Comparison of ENCODE assay signal across 8 cellular contexts in genomic region chr9:92115977-92116285, GRCh38. TPM values are rescaled to one million over a fixed set of nuclear protein-coding genes. Genes with fewer than 3 reads are reported as not detected.
A peak's percentile ranks its signal among the peaks of the same experiment; 100 is the strongest.
DNase-seq lines count a peak whose midpoint lies in the region; ATAC-seq and TF ChIP-seq lines count a peak whose summit lies in the region.

No MANE protein-coding gene starts in this region.

- in situ Hi-C loops in gastrocnemius medialis (cut with MboI; ENCODE audit: low sequenced_read_pairs in 4 of 4) = no loop called here

- H3K27me3 ChIP-seq in Peyer's patch = no peaks in the 10 kb centered on the region
- no peaks in the 10 kb centered on the region for H3K27me3 ChIP-seq in esophagus squamous epithelium
- no peaks in the 10 kb centered on the region for H3K27me3 ChIP-seq in gastrocnemius medialis

- TF ChIP-seq POLR2A in Peyer's patch (IDR thresholded peaks at IDR 0.05) (no peak), esophagus squamous epithelium (IDR thresholded peaks at IDR 0.05) (no peak), gastrocnemius medialis (IDR thresholded peaks at IDR 0.05) (no peak)

- peaks cover 0 to 14% (median 0%) of the 10 kb centered on the region in 3 donors for H3K36me3 ChIP-seq in Peyer's patch
- no peaks in the 10 kb centered on the region for H3K36me3 ChIP-seq in esophagus squamous epithelium
- peaks cover 0 to 15% of the 10 kb centered on the region in 2 donors for H3K36me3 ChIP-seq in gastrocnemius medialis

- intact Hi-C loops in esophagus squamous epithelium (cut with DNase I) (no loop called here), gastrocnemius medialis (cut with DNase I; ENCODE audit: low total_unique reads) (loop anchor here (1.0 kb wide), 1 partner anchor 554 kb away; the partner anchor contains the start of gene IPPK)

- H3K27ac ChIP-seq in Peyer's patch (peak overlapping the region; percentile 81 to 95 (median 88)), esophagus squamous epithelium (peak overlapping the region; percentile 87 to 95 (median 91)), gastrocnemius medialis (peak overlapping the region; percentile 86 to 96 (median 90))

- TF ChIP-seq CTCF in Peyer's patch (IDR thresholded peaks at IDR 0.05) (no peak), esophagus squamous epithelium (IDR thresholded peaks at IDR 0.05) (no peak), gastrocnemius medialis (IDR thresholded peaks at IDR 0.05 in 4 of 5, conservative IDR thresholded peaks at IDR 0.05 in 1 of 5) (no peak)

- ATAC-seq in GM19438 (IDR thresholded peaks at IDR 0.05; ENCODE audit: low read depth, unreplicated experiment) (peak; percentile 7), gastrocnemius medialis (no peak), GM21576 (IDR thresholded peaks at IDR 0.05; ENCODE audit: unreplicated experiment) (no peak)

- DNase-seq in Peyer's patch (no peak), esophagus squamous epithelium (lab: John Stamatoyannopoulos, UW) (no peak), gastrocnemius medialis (no peak), islet precursor cell (no peak), C1 segment of cervical spinal cord (lab: John Stamatoyannopoulos, UW) (no peak), NCI-H1105 treated with DMSO at 0.1 percent for 48 hours (lab: John Stamatoyannopoulos, UW) (no peak)

- H3K4me1 ChIP-seq in Peyer's patch = peaks cover 0 to 10% (median 6%) of the 10 kb centered on the region in 4 donors
- peaks cover 8 to 28% (median 18%) of the 10 kb centered on the region in 3 donors for H3K4me1 ChIP-seq in esophagus squamous epithelium
- H3K4me1 ChIP-seq in gastrocnemius medialis = peaks cover 14 to 17% of the 10 kb centered on the region in 2 donors

- 48% methylated on average over 4 of the region's 4 CpGs for WGBS in esophagus squamous epithelium, 2 donors

- no peaks in the 10 kb centered on the region for H3K9me3 ChIP-seq in Peyer's patch
- H3K9me3 ChIP-seq in esophagus squamous epithelium = no peaks in the 10 kb centered on the region
- no peaks in the 10 kb centered on the region for H3K9me3 ChIP-seq in gastrocnemius medialis

- peak overlapping the region; percentile 58 to 94 (median 76) for H3K4me3 ChIP-seq in Peyer's patch
- H3K4me3 ChIP-seq in esophagus squamous epithelium = peak overlapping the region; percentile 66 to 96 (median 72)
- peak overlapping the region; percentile 75 to 96 (median 90) for H3K4me3 ChIP-seq in gastrocnemius medialis

RNA-seq across cellular contexts. Expression of gene SPTLC1, which starts 0.7 kb away (rescaled TPM):
- total RNA-seq in Peyer's patch (10 to 100 TPM; 53.6 to 94.6 (median 68.1) TPM), esophagus squamous epithelium (100 to 1,000 TPM in 1 of 4 donors, 10 to 100 TPM in 3; 91.4 to 107 (median 96.5) TPM), gastrocnemius medialis (10 to 100 TPM; 26.6 to 28.0 (median 26.9) TPM)
